8 cellular contexts compared by ENCODE assay signal in genomic region chr1:40708750-40709099, GRCh38. TPM values are rescaled to one million over a fixed set of nuclear protein-coding genes. Genes with fewer than 3 reads are reported as not detected.
A peak's percentile ranks its signal among the peaks of the same experiment; 100 is the strongest.
DNase-seq lines count a peak whose midpoint lies in the region; ATAC-seq, FAIRE-seq and TF ChIP-seq lines count a peak whose summit lies in the region.

No MANE protein-coding gene starts in this region.

- peak overlapping the region; percentile 57 for H3K27ac ChIP-seq in CD4-positive, alpha-beta memory T cell (ENCODE audit: low read depth, low read length)
- peak overlapping the region; percentile 86 for H3K27ac ChIP-seq in keratinocyte (ENCODE audit: control insufficient read depth, insufficient read depth, low read length)
- H3K27ac ChIP-seq in stomach: peak overlapping the region; percentile 74 to 86 (median 81)

- peak overlapping the region; percentile 85 to 98 (median 94) for H3K27ac Mint-ChIP-seq in CD4-positive, alpha-beta memory T cell

- no peaks in the 10 kb centered on the region for H3K9me3 Mint-ChIP-seq in CD4-positive, alpha-beta memory T cell

- no peaks in the 10 kb centered on the region for H3K27me3 ChIP-seq in CD4-positive, alpha-beta memory T cell (ENCODE audit: insufficient read depth, low read length)
- H3K27me3 ChIP-seq in keratinocyte (ENCODE audit: control insufficient read depth, extremely low read depth, insufficient read depth, low read length) (no peaks in the 10 kb centered on the region), stomach (no peaks in the 10 kb centered on the region)

- TF ChIP-seq EP300 in stomach (IDR thresholded peaks at IDR 0.05): no peak

- no peak for TF ChIP-seq POLR2A in stomach (IDR thresholded peaks at IDR 0.05)

- peak overlapping the region; percentile 91 for H3K4me2 ChIP-seq in keratinocyte (ENCODE audit: control insufficient read depth, extremely low read depth, insufficient read depth, low read depth, low read length)

- peak overlapping the region; percentile 77 for H3K9ac ChIP-seq in keratinocyte (ENCODE audit: control insufficient read depth, extremely low read depth, insufficient read depth, low read length)

- H3K9me1 ChIP-seq in keratinocyte (ENCODE audit: control insufficient read depth, extremely low read depth, insufficient read depth, low read length): peaks cover 2% of the 10 kb centered on the region

- CTCF ChIA-PET in CD4-positive, alpha-beta memory T cell (lab: Charles Lee; ENCODE audit: partially characterized antibody): interaction anchor here (1.7 kb wide), 1 partner anchor 18 kb away, joined by 5 read pairs; the partner anchor contains the start of gene NFYC

- dilution Hi-C loops in keratinocyte (cut with MboI; ENCODE audit: extremely low pct_ligation_motif_present, low sequenced_read_pairs): no loop called here

- in situ Hi-C loops in T47D (cut with HindIII; ENCODE audit: low pct_unique_long_range_greater_than_20kb, low sequenced_read_pairs): no loop called here

- DNase-seq in CD4-positive, alpha-beta memory T cell: peak in 1 of 5 donors; percentile 80
- peak; percentile 40 for DNase-seq in GM19239 (ENCODE audit: insufficient read length, low spot score)
- peak; percentile 85 for DNase-seq in NCI-H69 (lab: John Stamatoyannopoulos, UW)
- peak; percentile 50 to 83 for DNase-seq in T47D (ENCODE audit: low read depth in 1 of 2, low spot score in 1 of 2)
- peak; percentile 15 for DNase-seq in keratinocyte (ENCODE audit: low read depth, low spot score)
- DNase-seq in stomach: no peak
- DNase-seq in activated effector memory CD4-positive, alpha-beta T cell treated with Interleukin-2 at 50 U/mL for 16 hours: no peak

- H3K36me3 Mint-ChIP-seq in CD4-positive, alpha-beta memory T cell: peaks cover 7 to 14% of the 10 kb centered on the region in 2 donors

- peak overlapping the region; percentile 88 to 98 (median 95) for H3K4me3 Mint-ChIP-seq in CD4-positive, alpha-beta memory T cell

- H2AFZ ChIP-seq in keratinocyte (ENCODE audit: control insufficient read depth, low read length): peak overlapping the region; percentile 97

- POLR2A ChIA-PET in CD4-positive, alpha-beta memory T cell (lab: Charles Lee; ENCODE audit: partially characterized antibody): interaction anchor here (1.5 to 10.0 kb wide), 2 partner anchors 9 to 15 kb away, joined by 4 to 137 read pairs; partner anchors contain the start of gene NFYC

- FAIRE-seq in GM19239 (lab: Jason Lieb, UNC) (no peak), keratinocyte (lab: Jason Lieb, UNC) (no peak)

- no peaks in the 10 kb centered on the region for H3K27me3 Mint-ChIP-seq in CD4-positive, alpha-beta memory T cell

- H3K79me2 ChIP-seq in keratinocyte (ENCODE audit: control insufficient read depth, insufficient read depth, low read length): peaks cover 60% of the 10 kb centered on the region

- H3K9me3 ChIP-seq in CD4-positive, alpha-beta memory T cell (ENCODE audit: control insufficient read depth in 1 of 2, low read length in 2 of 2): no peaks in the 10 kb centered on the region
- H3K9me3 ChIP-seq in keratinocyte (ENCODE audit: control insufficient read depth, low read depth, low read length) (no peaks in the 10 kb centered on the region), stomach (no peaks in the 10 kb centered on the region)

- TF ChIP-seq CTCF in keratinocyte (optimal IDR thresholded peaks at IDR 0.05 in 1 of 3, IDR thresholded peaks at IDR 0.05 in 1 of 3, conservative IDR thresholded peaks at IDR 0.05 in 1 of 3; ENCODE audit: extremely low read depth in 1 of 3, insufficient read depth in 2 of 3, low read length in 3 of 3) (no peak), stomach (IDR thresholded peaks at IDR 0.05) (no peak)

- H3K4me1 Mint-ChIP-seq in CD4-positive, alpha-beta memory T cell: peaks cover 41 to 82% (median 62%) of the 10 kb centered on the region in 4 donors

- ATAC-seq in HG03139 (IDR thresholded peaks at IDR 0.05; ENCODE audit: unreplicated experiment): peak; percentile 53

- no peaks in the 10 kb centered on the region for H3K36me3 ChIP-seq in CD4-positive, alpha-beta memory T cell (ENCODE audit: insufficient read depth, low read length)
- H3K36me3 ChIP-seq in keratinocyte (ENCODE audit: control insufficient read depth in 2 of 2, extremely low read depth in 1 of 2, insufficient read depth in 2 of 2, low read length in 2 of 2) (peaks cover 0 to 2% of the 10 kb centered on the region in 2 experiments), stomach (no peaks in the 10 kb centered on the region)

- 1 to 16% (median 3%) methylated on average over 3 of the region's 3 CpGs for WGBS in stomach, 5 donors

- intact Hi-C loops in CD4-positive, alpha-beta memory T cell (cut with micrococcal nuclease): loop anchor here (1.0 kb wide), 1 partner anchor 16 kb away; no protein-coding TSS in a partner anchor
- intact Hi-C loops in stomach (cut with DNase I; ENCODE audit: low total_unique reads): no loop called here

- H4K20me1 ChIP-seq in keratinocyte (ENCODE audit: control insufficient read depth, extremely low read depth, insufficient read depth, low read length): no peaks in the 10 kb centered on the region

- H3K4me3 ChIP-seq in CD4-positive, alpha-beta memory T cell (ENCODE audit: low read length in 2 of 2): peak overlapping the region; percentile 37 to 58
- H3K4me3 ChIP-seq in keratinocyte (ENCODE audit: control insufficient read depth in 2 of 3, extremely low read depth in 1 of 3, insufficient read depth in 2 of 3, low read depth in 1 of 3, low read length in 3 of 3): peak overlapping the region; percentile 60 to 94 (median 75)
- H3K4me3 ChIP-seq in stomach: peak overlapping the region; percentile 48 to 55 (median 53)

- H3K4me1 ChIP-seq in CD4-positive, alpha-beta memory T cell (ENCODE audit: insufficient read depth, low read length): peaks cover 71% of the 10 kb centered on the region
- H3K4me1 ChIP-seq in keratinocyte (ENCODE audit: control insufficient read depth, extremely low read depth, insufficient read depth, low read length) (peaks cover 55% of the 10 kb centered on the region), stomach (peaks cover 38 to 73% (median 59%) of the 10 kb centered on the region in 4 donors)

RNA-seq across cellular contexts. Expression of gene NFYC, which starts 17.2 kb away (rescaled TPM):
- 10 to 100 TPM; 70.4 to 73.6 TPM for total RNA-seq in CD4-positive, alpha-beta memory T cell
- 10 to 100 TPM; 47.7 to 67.2 TPM for polyA plus RNA-seq in CD4-positive, alpha-beta memory T cell
- polyA plus RNA-seq in keratinocyte (32.4 to 48.5 TPM (median 35.4 TPM) in 3 replicates), stomach (10 to 100 TPM; 33.6 to 46.6 (median 35.2) TPM)
- polyA plus RNA-seq in keratinocyte (2011; ENCODE audit: low read depth): 50.7 TPM
- 31.1 and 38.2 TPM in 2 replicates for polyA plus RNA-seq in keratinocyte (2011; cell fraction: cytosol; rRNA removed)
- 41.2 and 43.9 TPM in 2 replicates for polyA plus RNA-seq in keratinocyte (2011; cell fraction: nucleus; rRNA removed)
- 28.5 and 39.7 TPM in 2 replicates for polyA plus RNA-seq in keratinocyte (2012; ENCODE audit: low replicate concordance)
- polyA minus RNA-seq in keratinocyte: 46.8 to 62.9 TPM (median 53.1 TPM) in 3 replicates
- polyA minus RNA-seq in keratinocyte (2011; cell fraction: cytosol; rRNA and poly(A)+ RNA removed): 43.4 TPM
- 26.9 and 29.6 TPM in 2 replicates for polyA minus RNA-seq in keratinocyte (2011; cell fraction: nucleus; rRNA and poly(A)+ RNA removed)
- 10 to 100 TPM; 23.3 to 76.4 (median 53.8) TPM for total RNA-seq in stomach

RNA-seq across cellular contexts. Expression of gene RIMS3, which starts 43.2 kb away (rescaled TPM):
- total RNA-seq in CD4-positive, alpha-beta memory T cell: 1 to 10 TPM; 2.0 to 2.3 TPM
- polyA plus RNA-seq in CD4-positive, alpha-beta memory T cell: 1 to 10 TPM; 1.5 to 3.4 TPM
- polyA plus RNA-seq in keratinocyte: 1.1 to 2.6 TPM (median 1.7 TPM) in 3 replicates
- polyA plus RNA-seq in keratinocyte (2011; ENCODE audit: low read depth): 0.66 TPM
- 1.6 and 2.3 TPM in 2 replicates for polyA plus RNA-seq in keratinocyte (2011; cell fraction: cytosol; rRNA removed)
- 5.2 and 6.7 TPM in 2 replicates for polyA plus RNA-seq in keratinocyte (2011; cell fraction: nucleus; rRNA removed)
- polyA plus RNA-seq in keratinocyte (2012; ENCODE audit: low replicate concordance): 1.4 TPM in 2 replicates
- 2.7 to 4.5 TPM (median 4.3 TPM) in 3 replicates for polyA minus RNA-seq in keratinocyte
- 2.5 TPM for polyA minus RNA-seq in keratinocyte (2011; cell fraction: cytosol; rRNA and poly(A)+ RNA removed)
- 2.5 and 4.0 TPM in 2 replicates for polyA minus RNA-seq in keratinocyte (2011; cell fraction: nucleus; rRNA and poly(A)+ RNA removed)
- 1 to 10 TPM in 4 of 5 donors, under 1 TPM in 1; 0.45 to 4.7 (median 3.9) TPM for total RNA-seq in stomach
- polyA plus RNA-seq in stomach: 1 to 10 TPM in 2 of 3 donors, under 1 TPM in 1; 0.63 to 2.2 (median 1.2) TPM

Comparison
In these comparisons a context has a peak if more than half of its experiments do, and no peak if none do; other contexts are left out.
1. DNase-seq: peak in GM19239 (single experiment), NCI-H69 (single experiment), T47D (2 of 2) and keratinocyte (single experiment); none in stomach (single experiment) and activated effector memory CD4-positive, alpha-beta T cell treated with Interleukin-2 at 50 U/mL for 16 hours (single experiment).
2. Peak in every context shown above with its lines, with median percentiles within 50 percentile points of each other: H3K27ac ChIP-seq and H3K4me3 ChIP-seq.